In the genomic region with DNA sequence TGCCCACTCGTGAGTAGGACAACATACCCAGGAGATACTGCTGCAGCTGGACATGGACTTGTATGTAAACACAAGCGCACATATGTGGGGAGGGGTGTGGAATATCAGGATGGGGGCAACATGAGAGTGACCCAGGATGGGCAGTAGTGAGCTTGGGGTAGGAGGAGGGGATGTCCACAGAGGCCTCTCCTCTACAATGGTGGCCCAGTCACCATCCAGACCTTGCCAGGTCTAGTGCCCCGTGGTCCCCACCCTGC, we compare ENCODE assay signal across 1 cellular context.
TF ChIP-seq lines count a peak whose summit lies in the region.

No MANE protein-coding gene starts in this region.

TF ChIP-seq in HepG2, 621 proteins besides CTCF, POLR2A, EP300 and RAD21:
- no peak for TF ChIP-seq NR2F6 (IDR thresholded peaks at IDR 0.05)
- TF ChIP-seq NR2F6 (CRISPR knock-in tag; IDR thresholded peaks at IDR 0.05): no peak
- 0 out of 2 replicates have a peak, but pooled peaks have one; percentile 16 for TF ChIP-seq ARHGAP35 (CRISPR knock-in tag; IDR thresholded peaks at IDR 0.05; ENCODE audit: borderline replicate concordance)
- TF ChIP-seq, protein P1, sequence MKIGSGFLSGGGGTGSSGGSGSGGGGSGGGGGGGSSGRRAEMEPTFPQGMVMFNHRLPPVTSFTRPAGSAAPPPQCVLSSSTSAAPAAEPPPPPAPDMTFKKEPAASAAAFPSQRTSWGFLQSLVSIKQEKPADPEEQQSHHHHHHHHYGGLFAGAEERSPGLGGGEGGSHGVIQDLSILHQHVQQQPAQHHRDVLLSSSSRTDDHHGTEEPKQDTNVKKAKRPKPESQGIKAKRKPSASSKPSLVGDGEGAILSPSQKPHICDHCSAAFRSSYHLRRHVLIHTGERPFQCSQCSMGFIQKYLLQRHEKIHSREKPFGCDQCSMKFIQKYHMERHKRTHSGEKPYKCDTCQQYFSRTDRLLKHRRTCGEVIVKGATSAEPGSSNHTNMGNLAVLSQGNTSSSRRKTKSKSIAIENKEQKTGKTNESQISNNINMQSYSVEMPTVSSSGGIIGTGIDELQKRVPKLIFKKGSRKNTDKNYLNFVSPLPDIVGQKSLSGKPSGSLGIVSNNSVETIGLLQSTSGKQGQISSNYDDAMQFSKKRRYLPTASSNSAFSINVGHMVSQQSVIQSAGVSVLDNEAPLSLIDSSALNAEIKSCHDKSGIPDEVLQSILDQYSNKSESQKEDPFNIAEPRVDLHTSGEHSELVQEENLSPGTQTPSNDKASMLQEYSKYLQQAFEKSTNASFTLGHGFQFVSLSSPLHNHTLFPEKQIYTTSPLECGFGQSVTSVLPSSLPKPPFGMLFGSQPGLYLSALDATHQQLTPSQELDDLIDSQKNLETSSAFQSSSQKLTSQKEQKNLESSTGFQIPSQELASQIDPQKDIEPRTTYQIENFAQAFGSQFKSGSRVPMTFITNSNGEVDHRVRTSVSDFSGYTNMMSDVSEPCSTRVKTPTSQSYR (CRISPR knock-in tag; IDR thresholded peaks at IDR 0.05; ENCODE audit: borderline replicate concordance): no peak
- TF ChIP-seq, protein P2, sequence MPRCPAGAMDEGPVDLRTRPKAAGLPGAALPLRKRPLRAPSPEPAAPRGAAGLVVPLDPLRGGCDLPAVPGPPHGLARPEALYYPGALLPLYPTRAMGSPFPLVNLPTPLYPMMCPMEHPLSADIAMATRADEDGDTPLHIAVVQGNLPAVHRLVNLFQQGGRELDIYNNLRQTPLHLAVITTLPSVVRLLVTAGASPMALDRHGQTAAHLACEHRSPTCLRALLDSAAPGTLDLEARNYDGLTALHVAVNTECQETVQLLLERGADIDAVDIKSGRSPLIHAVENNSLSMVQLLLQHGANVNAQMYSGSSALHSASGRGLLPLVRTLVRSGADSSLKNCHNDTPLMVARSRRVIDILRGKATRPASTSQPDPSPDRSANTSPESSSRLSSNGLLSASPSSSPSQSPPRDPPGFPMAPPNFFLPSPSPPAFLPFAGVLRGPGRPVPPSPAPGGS (CRISPR knock-in tag; IDR thresholded peaks at IDR 0.05): peak; percentile 61; the same call in 1 of the 2 replicates
- TF ChIP-seq, protein P3, sequence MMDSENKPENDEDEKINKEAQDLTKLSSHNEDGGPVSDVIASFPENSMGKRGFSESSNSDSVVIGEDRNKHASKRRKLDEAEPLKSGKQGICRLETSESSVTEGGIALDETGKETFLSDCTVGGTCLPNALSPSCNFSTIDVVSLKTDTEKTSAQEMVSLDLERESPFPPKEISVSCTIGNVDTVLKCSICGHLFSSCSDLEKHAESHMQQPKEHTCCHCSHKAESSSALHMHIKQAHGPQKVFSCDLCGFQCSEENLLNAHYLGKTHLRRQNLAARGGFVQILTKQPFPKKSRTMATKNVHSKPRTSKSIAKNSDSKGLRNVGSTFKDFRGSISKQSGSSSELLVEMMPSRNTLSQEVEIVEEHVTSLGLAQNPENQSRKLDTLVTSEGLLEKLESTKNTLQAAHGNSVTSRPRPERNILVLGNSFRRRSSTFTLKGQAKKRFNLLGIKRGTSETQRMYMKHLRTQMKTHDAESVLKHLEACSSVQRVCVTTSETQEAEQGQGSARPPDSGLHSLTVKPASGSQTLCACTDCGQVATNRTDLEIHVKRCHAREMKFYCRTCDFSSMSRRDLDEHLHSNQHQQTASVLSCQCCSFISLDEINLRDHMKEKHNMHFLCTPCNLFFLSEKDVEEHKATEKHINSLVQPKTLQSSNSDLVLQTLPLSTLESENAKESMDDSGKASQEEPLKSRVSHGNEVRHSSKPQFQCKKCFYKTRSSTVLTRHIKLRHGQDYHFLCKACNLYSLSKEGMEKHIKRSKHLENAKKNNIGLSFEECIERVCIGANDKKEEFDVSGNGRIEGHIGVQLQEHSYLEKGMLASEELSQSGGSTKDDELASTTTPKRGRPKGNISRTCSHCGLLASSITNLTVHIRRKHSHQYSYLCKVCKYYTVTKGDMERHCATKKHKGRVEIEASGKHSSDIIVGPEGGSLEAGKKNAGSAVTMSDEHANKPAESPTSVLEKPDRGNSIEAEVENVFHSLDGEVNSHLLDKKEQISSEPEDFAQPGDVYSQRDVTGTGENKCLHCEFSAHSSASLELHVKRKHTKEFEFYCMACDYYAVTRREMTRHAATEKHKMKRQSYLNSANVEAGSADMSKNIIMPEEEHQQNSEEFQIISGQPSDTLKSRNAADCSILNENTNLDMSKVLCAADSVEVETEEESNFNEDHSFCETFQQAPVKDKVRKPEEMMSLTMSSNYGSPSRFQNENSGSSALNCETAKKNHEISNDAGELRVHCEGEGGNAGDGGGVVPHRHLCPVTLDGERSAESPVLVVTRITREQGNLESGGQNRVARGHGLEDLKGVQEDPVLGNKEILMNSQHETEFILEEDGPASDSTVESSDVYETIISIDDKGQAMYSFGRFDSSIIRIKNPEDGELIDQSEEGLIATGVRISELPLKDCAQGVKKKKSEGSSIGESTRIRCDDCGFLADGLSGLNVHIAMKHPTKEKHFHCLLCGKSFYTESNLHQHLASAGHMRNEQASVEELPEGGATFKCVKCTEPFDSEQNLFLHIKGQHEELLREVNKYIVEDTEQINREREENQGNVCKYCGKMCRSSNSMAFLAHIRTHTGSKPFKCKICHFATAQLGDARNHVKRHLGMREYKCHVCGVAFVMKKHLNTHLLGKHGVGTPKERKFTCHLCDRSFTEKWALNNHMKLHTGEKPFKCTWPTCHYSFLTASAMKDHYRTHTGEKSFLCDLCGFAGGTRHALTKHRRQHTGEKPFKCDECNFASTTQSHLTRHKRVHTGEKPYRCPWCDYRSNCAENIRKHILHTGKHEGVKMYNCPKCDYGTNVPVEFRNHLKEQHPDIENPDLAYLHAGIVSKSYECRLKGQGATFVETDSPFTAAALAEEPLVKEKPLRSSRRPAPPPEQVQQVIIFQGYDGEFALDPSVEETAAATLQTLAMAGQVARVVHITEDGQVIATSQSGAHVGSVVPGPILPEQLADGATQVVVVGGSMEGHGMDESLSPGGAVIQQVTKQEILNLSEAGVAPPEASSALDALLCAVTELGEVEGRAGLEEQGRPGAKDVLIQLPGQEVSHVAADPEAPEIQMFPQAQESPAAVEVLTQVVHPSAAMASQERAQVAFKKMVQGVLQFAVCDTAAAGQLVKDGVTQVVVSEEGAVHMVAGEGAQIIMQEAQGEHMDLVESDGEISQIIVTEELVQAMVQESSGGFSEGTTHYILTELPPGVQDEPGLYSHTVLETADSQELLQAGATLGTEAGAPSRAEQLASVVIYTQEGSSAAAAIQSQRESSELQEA (CRISPR knock-in tag; IDR thresholded peaks at IDR 0.05; ENCODE audit: not compliant biosample characterization): peak; percentile 59
- 0 out of 2 replicates have a peak, but pooled peaks have one; percentile 44 for TF ChIP-seq ZNF598 (CRISPR knock-in tag; IDR thresholded peaks at IDR 0.05; ENCODE audit: borderline replicate concordance)
- TF ChIP-seq, protein P4, sequence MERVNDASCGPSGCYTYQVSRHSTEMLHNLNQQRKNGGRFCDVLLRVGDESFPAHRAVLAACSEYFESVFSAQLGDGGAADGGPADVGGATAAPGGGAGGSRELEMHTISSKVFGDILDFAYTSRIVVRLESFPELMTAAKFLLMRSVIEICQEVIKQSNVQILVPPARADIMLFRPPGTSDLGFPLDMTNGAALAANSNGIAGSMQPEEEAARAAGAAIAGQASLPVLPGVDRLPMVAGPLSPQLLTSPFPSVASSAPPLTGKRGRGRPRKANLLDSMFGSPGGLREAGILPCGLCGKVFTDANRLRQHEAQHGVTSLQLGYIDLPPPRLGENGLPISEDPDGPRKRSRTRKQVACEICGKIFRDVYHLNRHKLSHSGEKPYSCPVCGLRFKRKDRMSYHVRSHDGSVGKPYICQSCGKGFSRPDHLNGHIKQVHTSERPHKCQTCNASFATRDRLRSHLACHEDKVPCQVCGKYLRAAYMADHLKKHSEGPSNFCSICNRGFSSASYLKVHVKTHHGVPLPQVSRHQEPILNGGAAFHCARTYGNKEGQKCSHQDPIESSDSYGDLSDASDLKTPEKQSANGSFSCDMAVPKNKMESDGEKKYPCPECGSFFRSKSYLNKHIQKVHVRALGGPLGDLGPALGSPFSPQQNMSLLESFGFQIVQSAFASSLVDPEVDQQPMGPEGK (CRISPR knock-in tag; IDR thresholded peaks at IDR 0.05): peak; percentile 11; the same call in 1 of the 2 replicates
- 0 out of 2 replicates have a peak, but pooled peaks have one; percentile 23 for TF ChIP-seq HDAC1 (CRISPR knock-in tag; IDR thresholded peaks at IDR 0.05)
- peak; percentile 13; the same call in 1 of the 2 replicates for TF ChIP-seq FOXC1 (CRISPR knock-in tag; IDR thresholded peaks at IDR 0.05; ENCODE audit: borderline replicate concordance)
- TF ChIP-seq ZNF547 (CRISPR knock-in tag; IDR thresholded peaks at IDR 0.05): peak; percentile 76; the same call in 1 of the 2 replicates
TF ChIP-seq in HepG2: peak in this region for 8.
